ENCODE assay signal across 13 cellular contexts in the genomic region with DNA sequence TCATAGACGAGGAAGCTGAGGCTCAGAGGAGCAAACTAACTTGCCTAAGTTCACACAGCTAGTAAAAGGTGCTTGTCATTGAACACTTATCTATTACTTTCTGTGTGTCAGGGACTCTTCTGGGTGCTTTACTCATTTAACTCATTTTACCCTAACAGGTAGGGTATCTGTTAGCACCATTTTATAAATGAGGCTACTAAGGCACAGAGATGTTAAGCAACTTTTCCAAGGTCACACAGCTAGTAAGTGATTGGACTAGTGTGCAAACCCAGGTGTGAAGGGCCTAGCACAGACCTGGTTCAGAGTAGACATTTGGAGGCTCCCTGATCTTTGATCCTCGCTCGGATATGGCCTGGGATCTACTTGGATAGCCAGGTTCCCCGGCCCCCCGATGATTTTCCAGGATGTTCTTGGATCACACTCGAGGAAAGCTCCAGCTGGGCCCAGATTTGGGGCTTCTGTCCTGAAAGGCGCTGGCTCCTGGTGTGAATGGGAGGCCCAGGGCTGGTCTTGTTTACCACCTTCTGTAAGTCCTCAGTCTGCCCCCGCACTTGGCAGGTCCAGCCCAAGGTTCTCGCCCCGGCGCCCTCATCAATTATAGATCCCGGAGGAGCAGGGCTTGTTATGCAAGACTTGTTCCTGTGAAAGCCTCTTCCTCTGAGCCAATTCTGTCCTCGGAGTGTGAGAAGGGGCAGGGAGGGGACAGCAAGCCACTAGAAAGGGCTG. TPM values are rescaled to one million over a fixed set of nuclear protein-coding genes. Genes with fewer than 3 reads are reported as not detected.
DNase-seq lines count a peak whose midpoint lies in the region; ATAC-seq and TF ChIP-seq lines count a peak whose summit lies in the region.
"Had no signal": no experiment of that assay in that cellular context is flagged by ENCODE, and none has a peak within 500 bp of the region (broad histone marks: within the 10 kb centered on the region; RNA-seq: fewer than 3 reads in every experiment).

No MANE protein-coding gene starts in this region.

- H3K4me1 ChIP-seq in BLaER1 = peaks cover 40% of the 10 kb centered on the region
- peaks cover 0 to 4% (median 0%) of the 10 kb centered on the region in 4 donors for H3K4me1 ChIP-seq in right lobe of liver

- H3K27me3 ChIP-seq in BLaER1 (no peaks in the 10 kb centered on the region), dorsolateral prefrontal cortex (no peaks in the 10 kb centered on the region), right lobe of liver (no peaks in the 10 kb centered on the region)

- H3K36me3 ChIP-seq in BLaER1 = peaks cover 68% of the 10 kb centered on the region
- peaks cover 0 to 8% (median 0%) of the 10 kb centered on the region in 4 donors for H3K36me3 ChIP-seq in right lobe of liver

- peak; percentile 7 to 77 (median 52) for ATAC-seq in right lobe of liver
- ATAC-seq in GM19452 (IDR thresholded peaks at IDR 0.05; ENCODE audit: unreplicated experiment) = no peak

- in situ Hi-C loops in G401 (cut with HindIII; ENCODE audit: low sequenced_read_pairs) = no loop called here

- TF ChIP-seq POLR2A in right lobe of liver (IDR thresholded peaks at IDR 0.05) = no peak

- intact Hi-C loops in dorsolateral prefrontal cortex (cut with DNase I) = no loop called here
- intact Hi-C loops in right lobe of liver (cut with DNase I) = loop anchor here in 1 of 2 donors (5.0 kb wide), 1 partner anchor 87 kb away; no protein-coding TSS in a partner anchor

- H3K4me3 ChIP-seq in BLaER1 (no peak overlapping the region), dorsolateral prefrontal cortex (no peak overlapping the region), right lobe of liver (no peak overlapping the region), skin epidermis (no peak overlapping the region)

- H3K4me2 ChIP-seq in BLaER1 = peak overlapping the region; percentile 64
- H3K4me2 ChIP-seq: SK-N-SH had no signal

- no peaks in the 10 kb centered on the region for H4K20me1 ChIP-seq in BLaER1

- DNase-seq in dorsolateral prefrontal cortex (peak in 1 of 10 donors; percentile 39), right lobe of liver (peak in 1 of 3 donors; percentile 40), GF-D8 (lab: John Stamatoyannopoulos, UW) (no peak), G401 (ENCODE audit: low spot score) (no peak)
- DNase-seq in activated CD4-positive, alpha-beta T cell treated with anti-CD3 and anti-CD28 coated beads for 48 hours = no peak
- DNase-seq: COR-L47, IMR-90, NCI-H1092, NCI-H345, SK-N-SH had no signal

- 77% methylated on average over 7 of the region's 13 CpGs for WGBS in right lobe of liver (ENCODE audit: insufficient coverage, low coverage, low lambda C conversion rate, missing lambda C conversion rate)

- no peak for TF ChIP-seq CTCF in dorsolateral prefrontal cortex (IDR thresholded peaks at IDR 0.05 in 54 of 56, conservative IDR thresholded peaks at IDR 0.05 in 2 of 56; ENCODE audit: low read depth in 1 of 56, partially characterized antibody in 56 of 56)
- TF ChIP-seq CTCF in right lobe of liver (IDR thresholded peaks at IDR 0.05) = no peak

- H3K9ac ChIP-seq in BLaER1 = no peak overlapping the region
- H3K9ac ChIP-seq: SK-N-SH had no signal

- H3K27ac ChIP-seq in BLaER1 (no peak overlapping the region), dorsolateral prefrontal cortex (peak overlapping the region in 56 of 59 donors; percentile 3 to 99 (median 66)), right lobe of liver (no peak overlapping the region), skin epidermis (peak overlapping the region in 11 of 21 experiments; percentile 3 to 75 (median 42))

- H3K9me3 ChIP-seq in BLaER1 (no peaks in the 10 kb centered on the region), right lobe of liver (no peaks in the 10 kb centered on the region)
- H3K9me3 ChIP-seq: SK-N-SH had no signal

RNA-seq across cellular contexts. Expression of a gene that starts 37.5 kb away (rescaled TPM):
- total RNA-seq in dorsolateral prefrontal cortex (100 to 1,000 TPM in 119 of 120 experiments, 10 to 100 TPM in 1; 88.2 to 740 (median 233) TPM), right lobe of liver (10 to 100 TPM; 23.1 to 96.9 (median 38.8) TPM)
- 333 and 366 TPM in 2 replicates for total RNA-seq in G401 (2014; rRNA removed; shearing (Covaris generic))

Comparison
In these comparisons a context has a peak if more than half of its experiments do, and no peak if none do; other contexts are left out.
1. H3K27ac ChIP-seq: peak in dorsolateral prefrontal cortex (56 of 59) and skin epidermis (11 of 21); none in BLaER1 (single experiment) and right lobe of liver (0 of 3).